11 cellular contexts compared by ENCODE assay signal in the genomic region with DNA sequence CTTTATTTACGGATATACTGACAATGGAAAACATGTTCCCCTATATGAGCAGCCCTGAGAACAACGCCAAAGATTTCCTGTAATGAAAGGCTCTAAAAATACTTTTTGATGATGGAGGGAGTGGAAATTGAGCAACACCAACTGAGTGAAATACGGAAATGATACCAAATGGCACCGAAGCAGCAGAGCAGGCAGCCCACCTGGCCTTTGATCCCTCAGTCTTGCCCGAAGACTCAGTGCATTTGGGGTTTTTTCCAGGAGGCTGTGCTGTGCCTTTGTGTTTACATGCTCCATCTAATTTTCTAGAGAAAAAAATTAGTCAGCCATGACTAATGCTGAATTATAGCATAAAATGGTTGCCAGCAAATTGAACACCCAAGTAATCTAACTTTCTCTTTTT.
DNase-seq lines count a peak whose midpoint lies in the region; TF ChIP-seq lines count a peak whose summit lies in the region.
"Had no signal": no experiment of that assay in that cellular context is flagged by ENCODE, and none has a peak within 500 bp of the region (broad histone marks: within the 10 kb centered on the region; RNA-seq: fewer than 3 reads in every experiment).

No MANE protein-coding gene starts in this region.

- no peaks in the 10 kb centered on the region for H3K36me3 Mint-ChIP-seq in activated naive CD4-positive, alpha-beta T cell treated with anti-CD3 and anti-CD28 coated beads for 36 hours (ENCODE audit: low read depth)
- no peaks in the 10 kb centered on the region for H3K36me3 Mint-ChIP-seq in activated naive CD4-positive, alpha-beta T cell treated with anti-CD3 and anti-CD28 coated beads, Interleukin-2, amount 10 ng/mL, durations not matched to agents 7 days and 5 days

- no peak overlapping the region for H3K4me3 Mint-ChIP-seq in activated naive CD4-positive, alpha-beta T cell treated with anti-CD3 and anti-CD28 coated beads for 36 hours
- no peak overlapping the region for H3K4me3 Mint-ChIP-seq in activated naive CD4-positive, alpha-beta T cell treated with anti-CD3 and anti-CD28 coated beads, Interleukin-2, amount 10 ng/mL, durations not matched to agents 7 days and 5 days
- H3K4me3 Mint-ChIP-seq: CD4-positive, alpha-beta T cell had no signal

- peaks cover 10% of the 10 kb centered on the region for H3K27me3 Mint-ChIP-seq in activated naive CD4-positive, alpha-beta T cell treated with anti-CD3 and anti-CD28 coated beads for 36 hours (ENCODE audit: low read depth)
- H3K27me3 Mint-ChIP-seq in activated naive CD4-positive, alpha-beta T cell treated with anti-CD3 and anti-CD28 coated beads, Interleukin-2, amount 10 ng/mL, durations not matched to agents 7 days and 5 days: peaks cover 4% of the 10 kb centered on the region
- H3K27me3 Mint-ChIP-seq: CD4-positive, alpha-beta T cell had no signal

- intact Hi-C loops in activated naive CD4-positive, alpha-beta T cell treated with anti-CD3 and anti-CD28 coated beads for 36 hours (cut with micrococcal nuclease): loop anchor here (1.0 to 2.0 kb wide), 2 partner anchors 76 to 168 kb away; no protein-coding TSS in a partner anchor

- TF ChIP-seq POLR2A in erythroblast (IDR thresholded peaks at IDR 0.05; ENCODE audit: low read length): no peak

- peaks cover 16% of the 10 kb centered on the region for H3K4me1 Mint-ChIP-seq in activated naive CD4-positive, alpha-beta T cell treated with anti-CD3 and anti-CD28 coated beads for 36 hours (ENCODE audit: low read depth)
- no peaks in the 10 kb centered on the region for H3K4me1 Mint-ChIP-seq in activated naive CD4-positive, alpha-beta T cell treated with anti-CD3 and anti-CD28 coated beads, Interleukin-2, amount 10 ng/mL, durations not matched to agents 7 days and 5 days

- CTCF ChIA-PET in activated naive CD4-positive, alpha-beta T cell treated with anti-CD3 and anti-CD28 coated beads for 36 hours (lab: Charles Lee): interaction anchor here (1.0 kb wide), 1 partner anchor 55 kb away, joined by 3 read pairs; no protein-coding TSS in a partner anchor
- CTCF ChIA-PET in activated naive CD4-positive, alpha-beta T cell treated with anti-CD3 and anti-CD28 coated beads, Interleukin-2, amount 10 ng/mL, durations not matched to agents 7 days and 5 days (lab: Charles Lee): no interaction called here

- peaks cover 0 to 31% (median 4%) of the 10 kb centered on the region in 5 donors for H3K4me1 ChIP-seq in subcutaneous abdominal adipose tissue (ENCODE audit: control insufficient read depth in 5 of 5, insufficient read depth in 5 of 5, low read length in 5 of 5)

- no peaks in the 10 kb centered on the region for H3K9me3 Mint-ChIP-seq in activated naive CD4-positive, alpha-beta T cell treated with anti-CD3 and anti-CD28 coated beads for 36 hours
- H3K9me3 Mint-ChIP-seq in activated naive CD4-positive, alpha-beta T cell treated with anti-CD3 and anti-CD28 coated beads, Interleukin-2, amount 10 ng/mL, durations not matched to agents 7 days and 5 days: peaks cover 2% of the 10 kb centered on the region
- H3K9me3 Mint-ChIP-seq: CD4-positive, alpha-beta T cell had no signal

- H3K9ac ChIP-seq in subcutaneous abdominal adipose tissue (ENCODE audit: low read length in 5 of 5): no peak overlapping the region

- no peaks in the 10 kb centered on the region for H3K36me3 ChIP-seq in subcutaneous abdominal adipose tissue (ENCODE audit: control insufficient read depth in 5 of 5, insufficient read depth in 5 of 5, low read length in 5 of 5)

- H3K27me3 ChIP-seq in subcutaneous abdominal adipose tissue (ENCODE audit: control insufficient read depth in 5 of 5, insufficient read depth in 4 of 5, low read length in 5 of 5): no peaks in the 10 kb centered on the region

- H3K9me3 ChIP-seq in subcutaneous abdominal adipose tissue (ENCODE audit: control insufficient read depth in 5 of 5, low read length in 5 of 5): no peaks in the 10 kb centered on the region

- peak; percentile 54 for DNase-seq in activated naive CD4-positive, alpha-beta T cell treated with anti-CD3 and anti-CD28 coated beads for 36 hours
- DNase-seq in activated naive CD4-positive, alpha-beta T cell treated with anti-CD3 and anti-CD28 coated beads, Interleukin-2, amount 10 ng/mL, durations not matched to agents 7 days and 5 days: no peak
- DNase-seq in SKM-1 treated with dmso at 0.1 percent for 144 hours (lab: John Stamatoyannopoulos, UW; ENCODE audit: unreplicated experiment) (peak; percentile 56), globus pallidus (ENCODE audit: low spot score) (peak; percentile 20), NCI-H748 (lab: John Stamatoyannopoulos, UW; ENCODE audit: unreplicated experiment) (no peak), erythroblast (lab: John Stamatoyannopoulos, UW) (no peak)
- DNase-seq in activated CD4-positive, CD25-positive, alpha-beta regulatory T cell treated with anti-CD3 and anti-CD28 coated beads, Interleukin-2, amount 50 U/mL, for 72 hours: no peak
- DNase-seq: CD4-positive, alpha-beta T cell; occipital lobe had no signal

- peak overlapping the region; percentile 43 for H3K27ac ChIP-seq in subcutaneous abdominal adipose tissue (ENCODE audit: low read depth, low read length)
- H3K27ac ChIP-seq: SK-N-MC had no signal

- H3K27ac Mint-ChIP-seq in activated naive CD4-positive, alpha-beta T cell treated with anti-CD3 and anti-CD28 coated beads for 36 hours: peak overlapping the region; percentile 75
- H3K27ac Mint-ChIP-seq in activated naive CD4-positive, alpha-beta T cell treated with anti-CD3 and anti-CD28 coated beads, Interleukin-2, amount 10 ng/mL, durations not matched to agents 7 days and 5 days: no peak overlapping the region
- H3K27ac Mint-ChIP-seq: CD4-positive, alpha-beta T cell had no signal

- no peak overlapping the region for H3K4me3 ChIP-seq in subcutaneous abdominal adipose tissue (ENCODE audit: low read depth in 1 of 5, low read length in 5 of 5)
- H3K4me3 ChIP-seq: SK-N-MC had no signal

Comparison
In these comparisons a context has a peak if more than half of its experiments do, and no peak if none do; other contexts are left out.
1. DNase-seq: peak in activated naive CD4-positive, alpha-beta T cell treated with anti-CD3 and anti-CD28 coated beads for 36 hours (single experiment), SKM-1 treated with dmso at 0.1 percent for 144 hours (single experiment) and globus pallidus (single experiment); none in activated naive CD4-positive, alpha-beta T cell treated with anti-CD3 and anti-CD28 coated beads, Interleukin-2, amount 10 ng/mL, durations not matched to agents 7 days and 5 days (single experiment), NCI-H748 (single experiment), activated CD4-positive, CD25-positive, alpha-beta regulatory T cell treated with anti-CD3 and anti-CD28 coated beads, Interleukin-2, amount 50 U/mL, for 72 hours (single experiment) and erythroblast (0 of 2).